Comparison of ENCODE assay signal across 11 cellular contexts in genomic region chr14:54651649-54652048, GRCh38.
A peak's percentile ranks its signal among the peaks of the same experiment; 100 is the strongest.
DNase-seq lines count a peak whose midpoint lies in the region; ATAC-seq and TF ChIP-seq lines count a peak whose summit lies in the region.
"Had no signal": no experiment of that assay in that cellular context is flagged by ENCODE, and none has a peak within 500 bp of the region (broad histone marks: within the 10 kb centered on the region; RNA-seq: fewer than 3 reads in every experiment).

No MANE protein-coding gene starts in this region.

- H3K9me3 Mint-ChIP-seq in endodermal cell = no peaks in the 10 kb centered on the region

- TF ChIP-seq CTCF in heart right ventricle (IDR thresholded peaks at IDR 0.05) = no peak
- TF ChIP-seq CTCF in endodermal cell (conservative IDR thresholded peaks at IDR 0.05) = no peak
- TF ChIP-seq CTCF in uterus (IDR thresholded peaks at IDR 0.05) = no peak

- intact Hi-C loops in heart right ventricle (cut with DNase I) = loop anchor here in 6 of 10 donors (2.0 to 5.0 kb wide), 3 partner anchors 36 to 85 kb away; partner anchors contain the start of gene SAMD4A (in 4 of the 6)
- intact Hi-C loops in left ventricle myocardium superior (cut with micrococcal nuclease) = no loop called here
- intact Hi-C loops in uterus (cut with DNase I; ENCODE audit: low total_unique reads) = no loop called here

- H3K4me1 ChIP-seq in heart right ventricle (peaks cover 19 to 92% (median 74%) of the 10 kb centered on the region in 9 donors), endodermal cell (ENCODE audit: control insufficient read depth, insufficient read depth, low read length) (no peaks in the 10 kb centered on the region), muscle layer of duodenum (ENCODE audit: control insufficient read depth in 1 of 2, insufficient read depth in 2 of 2, low read length in 2 of 2) (peaks cover 14 to 19% of the 10 kb centered on the region in 2 donors), uterus (peaks cover 0 to 11% of the 10 kb centered on the region in 2 donors)

- peak overlapping the region in 3 of 10 donors; percentile 39 to 46 (median 39) for H3K4me3 ChIP-seq in heart right ventricle
- peak overlapping the region; percentile 16 for H3K4me3 ChIP-seq in endodermal cell (ENCODE audit: low read length)
- H3K4me3 ChIP-seq in muscle layer of duodenum (ENCODE audit: low read depth in 1 of 2, low read length in 2 of 2) = peak overlapping the region in 1 of 2 donors; percentile 4
- no peak overlapping the region for H3K4me3 ChIP-seq in uterus

- H3K27ac Mint-ChIP-seq in endodermal cell = peak overlapping the region; percentile 85

- peak overlapping the region; percentile 22 for H3K9ac ChIP-seq in endodermal cell (ENCODE audit: extremely low read depth, low read length, poor library complexity, severe bottlenecking)

- no peak for ATAC-seq in heart right ventricle
- no peak for ATAC-seq in left ventricle myocardium superior

- H3K36me3 Mint-ChIP-seq in endodermal cell (ENCODE audit: low read depth) = no peaks in the 10 kb centered on the region

- no peaks in the 10 kb centered on the region for H3K27me3 Mint-ChIP-seq in endodermal cell (ENCODE audit: insufficient read depth)

- no peak for TF ChIP-seq POLR2A in uterus (IDR thresholded peaks at IDR 0.05)

- H3K9me3 ChIP-seq in heart right ventricle (no peaks in the 10 kb centered on the region), endodermal cell (ENCODE audit: control insufficient read depth, low read length) (no peaks in the 10 kb centered on the region), muscle layer of duodenum (ENCODE audit: control insufficient read depth in 1 of 2, low read length in 2 of 2) (no peaks in the 10 kb centered on the region), uterus (no peaks in the 10 kb centered on the region)

- H3K27me3 ChIP-seq in heart right ventricle = no peaks in the 10 kb centered on the region
- H3K27me3 ChIP-seq in endodermal cell (ENCODE audit: control insufficient read depth, insufficient read depth, low read length, poor library complexity, severe bottlenecking) = no peaks in the 10 kb centered on the region
- no peaks in the 10 kb centered on the region for H3K27me3 ChIP-seq in muscle layer of duodenum (ENCODE audit: low read depth, low read length)
- no peaks in the 10 kb centered on the region for H3K27me3 ChIP-seq in uterus
- H3K27me3 ChIP-seq: dorsolateral prefrontal cortex had no signal

- 37 to 52% methylated on average over 4 of the region's 4 CpGs for WGBS in heart right ventricle, 2 donors
- WGBS in endodermal cell (ENCODE audit: insufficient coverage in 1 of 2, insufficient read length in 1 of 2), 2 experiments = 94% methylated on average over 4 of the region's 4 CpGs; no CpG with 5 or more reads in 1 of the 2 experiments

- H3K36me3 ChIP-seq in heart right ventricle (no peaks in the 10 kb centered on the region), endodermal cell (ENCODE audit: control insufficient read depth, insufficient read depth, low read length) (no peaks in the 10 kb centered on the region), muscle layer of duodenum (ENCODE audit: control insufficient read depth in 1 of 2, insufficient read depth in 2 of 2, low read length in 2 of 2) (peaks cover 0 to 3% of the 10 kb centered on the region in 2 donors), uterus (no peaks in the 10 kb centered on the region)

- H3K27ac ChIP-seq in heart right ventricle = peak overlapping the region; percentile 42 to 91 (median 84)
- peak overlapping the region; percentile 85 for H3K27ac ChIP-seq in endodermal cell (ENCODE audit: low read depth, low read length)
- peak overlapping the region; percentile 87 for H3K27ac ChIP-seq in muscle layer of duodenum (ENCODE audit: low read length)
- H3K27ac ChIP-seq in uterus = peak overlapping the region; percentile 86 to 97

- H3K4me3 Mint-ChIP-seq in endodermal cell = no peak overlapping the region

- DNase-seq in heart right ventricle (no peak), left ventricle myocardium superior (no peak), endodermal cell (no peak), uterus (no peak), cerebellar nuclear complex (lab: John Stamatoyannopoulos, UW) (no peak), NCI-H510A (lab: John Stamatoyannopoulos, UW) (no peak), AG08396 (ENCODE audit: low spot score) (no peak)
- DNase-seq: activated CD8-positive, alpha-beta memory T cell treated with anti-CD3 and anti-CD28 coated beads, Interleukin-2, amount 50 U/mL, for 48 hours; dorsolateral prefrontal cortex; GDM1 had no signal

- H3K4me1 Mint-ChIP-seq in endodermal cell = peaks cover 28% of the 10 kb centered on the region

Comparison
In these comparisons a context has a peak if more than half of its experiments do, and no peak if none do; other contexts are left out.
1. intact Hi-C loops: an anchor here in heart right ventricle (2.0 to 5.0 kb wide); none called in left ventricle myocardium superior and uterus.